Comparison of ENCODE assay signal across 14 cellular contexts in genomic region chr10:119302591-119303253, GRCh38.
DNase-seq lines count a peak whose midpoint lies in the region; ATAC-seq and TF ChIP-seq lines count a peak whose summit lies in the region.
"Had no signal": no experiment of that assay in that cellular context is flagged by ENCODE, and none has a peak within 500 bp of the region (broad histone marks: within the 10 kb centered on the region; RNA-seq: fewer than 3 reads in every experiment).

No MANE protein-coding gene starts in this region.

- H3K27ac ChIP-seq in PC-9 (peak overlapping the region; percentile 44; the same call in 1 of the 2 replicates), gastroesophageal sphincter (peak overlapping the region in 3 of 4 donors; percentile 62 to 69 (median 68)), stomach (peak overlapping the region; percentile 63 to 81 (median 78))
- H3K27ac ChIP-seq: KMS-11 had no signal

- TF ChIP-seq EP300 in gastroesophageal sphincter (IDR thresholded peaks at IDR 0.05) (no peak), stomach (IDR thresholded peaks at IDR 0.05) (no peak)

- H3K27ac Mint-ChIP-seq in activated CD4-positive, alpha-beta T cell treated with anti-CD3 and anti-CD28 coated beads, Interleukin-2, amount 10 ng/mL, durations not matched to agents 24 days and 14 days, result peak overlapping the region; percentile 99

- no peaks in the 10 kb centered on the region for H3K27me3 ChIP-seq in PC-9 (ENCODE audit: insufficient read depth, low read depth)
- H3K27me3 ChIP-seq in gastroesophageal sphincter, result no peaks in the 10 kb centered on the region
- H3K27me3 ChIP-seq in stomach, result no peaks in the 10 kb centered on the region
- H3K27me3 ChIP-seq in MG63, result no peaks in the 10 kb centered on the region
- H3K27me3 ChIP-seq: tibial nerve had no signal

- intact Hi-C loops in activated CD4-positive, alpha-beta T cell treated with anti-CD3 and anti-CD28 coated beads, Interleukin-2, amount 10 ng/mL, durations not matched to agents 24 days and 14 days (cut with micrococcal nuclease), result no loop called here
- intact Hi-C loops in PC-9 (cut with micrococcal nuclease; ENCODE audit: unreplicated experiment), result loop anchor here (10.0 kb wide), 1 partner anchor 362 kb away; no protein-coding TSS in a partner anchor
- intact Hi-C loops in stomach (cut with DNase I; ENCODE audit: low total_unique reads), result no loop called here
- intact Hi-C loops in left colon (cut with DNase I, micrococcal nuclease), result no loop called here

- H4K20me1 ChIP-seq in PC-9 (ENCODE audit: insufficient read depth), result no peaks in the 10 kb centered on the region

- H3K9me3 Mint-ChIP-seq in activated CD4-positive, alpha-beta T cell treated with anti-CD3 and anti-CD28 coated beads, Interleukin-2, amount 10 ng/mL, durations not matched to agents 24 days and 14 days, result peaks cover 3% of the 10 kb centered on the region

- no TSS peak for BruUV-seq in PC-9 (replicated peaks; lab: Mats Ljungman, UMichigan)

- no peaks in the 10 kb centered on the region for H3K9me3 ChIP-seq in PC-9 (ENCODE audit: insufficient read depth, low read depth)
- peaks cover 0 to 2% (median 0%) of the 10 kb centered on the region in 3 donors for H3K9me3 ChIP-seq in gastroesophageal sphincter
- peaks cover 0 to 1% (median 0%) of the 10 kb centered on the region in 4 donors for H3K9me3 ChIP-seq in stomach
- H3K9me3 ChIP-seq in MG63, result peaks cover 2% of the 10 kb centered on the region
- H3K9me3 ChIP-seq: tibial nerve had no signal

- H3K9me2 ChIP-seq in PC-9 (ENCODE audit: insufficient read depth), result no peaks in the 10 kb centered on the region

- H3K4me3 ChIP-seq in PC-9 (no peak overlapping the region), gastroesophageal sphincter (no peak overlapping the region), stomach (no peak overlapping the region), MG63 (no peak overlapping the region)
- H3K4me3 ChIP-seq: tibial nerve had no signal

- CTCF ChIA-PET in PC-9 (lab: Charles Lee), result no interaction called here

- no peaks in the 10 kb centered on the region for H3K36me3 ChIP-seq in PC-9 (ENCODE audit: low read depth)
- H3K36me3 ChIP-seq in gastroesophageal sphincter, result no peaks in the 10 kb centered on the region
- no peaks in the 10 kb centered on the region for H3K36me3 ChIP-seq in stomach
- no peaks in the 10 kb centered on the region for H3K36me3 ChIP-seq in MG63
- H3K36me3 ChIP-seq: tibial nerve had no signal

- no peak for ATAC-seq in gastroesophageal sphincter
- no peak for ATAC-seq in left colon

- TF ChIP-seq CTCF in PC-9 (conservative IDR thresholded peaks at IDR 0.05) (no peak), gastroesophageal sphincter (IDR thresholded peaks at IDR 0.05) (no peak), stomach (IDR thresholded peaks at IDR 0.05) (no peak)

- no peak for DNase-seq in activated CD4-positive, alpha-beta T cell treated with anti-CD3 and anti-CD28 coated beads, Interleukin-2, amount 10 ng/mL, durations not matched to agents 24 days and 14 days
- no peak for DNase-seq in activated CD4-positive, alpha-beta T cell treated with anti-CD3 and anti-CD28 coated beads, Interleukin-2, amount 50 U/mL, for 48 hours
- no peak for DNase-seq in PC-9
- DNase-seq in stomach, result peak; percentile 72
- no peak for DNase-seq in MG63
- DNase-seq in left colon, result no peak
- no peak for DNase-seq in stimulated activated CD4-positive, alpha-beta T cell treated with anti-CD3 and anti-CD28 coated beads, Interleukin-12 subunit alpha, Interleukin-12 subunit beta, amount 100 ng/mL, for 4 hours
- DNase-seq: DMS79, HCEC 1CT, mesendoderm, OCI-M1 had no signal

- peak overlapping the region; percentile 43 for H3K4me3 Mint-ChIP-seq in activated CD4-positive, alpha-beta T cell treated with anti-CD3 and anti-CD28 coated beads, Interleukin-2, amount 10 ng/mL, durations not matched to agents 24 days and 14 days

- H3K4me1 ChIP-seq in PC-9 (replicated peaks; ENCODE audit: insufficient read depth) (peaks cover 62% of the 10 kb centered on the region), gastroesophageal sphincter (peaks cover 0 to 95% (median 51%) of the 10 kb centered on the region in 3 donors), stomach (peaks cover 48 to 94% (median 79%) of the 10 kb centered on the region in 4 donors)

- H3K27me3 Mint-ChIP-seq in activated CD4-positive, alpha-beta T cell treated with anti-CD3 and anti-CD28 coated beads, Interleukin-2, amount 10 ng/mL, durations not matched to agents 24 days and 14 days, result no peaks in the 10 kb centered on the region

- peaks cover 17% of the 10 kb centered on the region for H3K36me3 Mint-ChIP-seq in activated CD4-positive, alpha-beta T cell treated with anti-CD3 and anti-CD28 coated beads, Interleukin-2, amount 10 ng/mL, durations not matched to agents 24 days and 14 days (ENCODE audit: low read depth)

- WGBS in gastroesophageal sphincter (ENCODE audit: low coverage in 1 of 2), 2 donors, result 75 to 77% methylated on average over 7 of the region's 12 CpGs
- 37 to 55% (median 54%) methylated on average over 12 of the region's 12 CpGs for WGBS in stomach, 5 donors

- peak overlapping the region; percentile 49 for H3K4me2 ChIP-seq in PC-9
- H3K4me2 ChIP-seq: KMS-11 had no signal

- H3K79me2 ChIP-seq in PC-9 (ENCODE audit: low read depth), result no peaks in the 10 kb centered on the region

- TF ChIP-seq POLR2A in gastroesophageal sphincter (IDR thresholded peaks at IDR 0.05) (no peak), stomach (IDR thresholded peaks at IDR 0.05) (no peak)

- H3K4me1 Mint-ChIP-seq in activated CD4-positive, alpha-beta T cell treated with anti-CD3 and anti-CD28 coated beads, Interleukin-2, amount 10 ng/mL, durations not matched to agents 24 days and 14 days, result peaks cover 90% of the 10 kb centered on the region

- H2AFZ ChIP-seq in PC-9, result no peak overlapping the region

- peaks cover 28% of the 10 kb centered on the region for H3F3A ChIP-seq in PC-9 (ENCODE audit: insufficient read depth, low read depth)

- POLR2A ChIA-PET in PC-9 (lab: Charles Lee; ENCODE audit: unreplicated experiment), result no interaction called here
